ENCODE assay signal across 1 cellular context in the genomic region with DNA sequence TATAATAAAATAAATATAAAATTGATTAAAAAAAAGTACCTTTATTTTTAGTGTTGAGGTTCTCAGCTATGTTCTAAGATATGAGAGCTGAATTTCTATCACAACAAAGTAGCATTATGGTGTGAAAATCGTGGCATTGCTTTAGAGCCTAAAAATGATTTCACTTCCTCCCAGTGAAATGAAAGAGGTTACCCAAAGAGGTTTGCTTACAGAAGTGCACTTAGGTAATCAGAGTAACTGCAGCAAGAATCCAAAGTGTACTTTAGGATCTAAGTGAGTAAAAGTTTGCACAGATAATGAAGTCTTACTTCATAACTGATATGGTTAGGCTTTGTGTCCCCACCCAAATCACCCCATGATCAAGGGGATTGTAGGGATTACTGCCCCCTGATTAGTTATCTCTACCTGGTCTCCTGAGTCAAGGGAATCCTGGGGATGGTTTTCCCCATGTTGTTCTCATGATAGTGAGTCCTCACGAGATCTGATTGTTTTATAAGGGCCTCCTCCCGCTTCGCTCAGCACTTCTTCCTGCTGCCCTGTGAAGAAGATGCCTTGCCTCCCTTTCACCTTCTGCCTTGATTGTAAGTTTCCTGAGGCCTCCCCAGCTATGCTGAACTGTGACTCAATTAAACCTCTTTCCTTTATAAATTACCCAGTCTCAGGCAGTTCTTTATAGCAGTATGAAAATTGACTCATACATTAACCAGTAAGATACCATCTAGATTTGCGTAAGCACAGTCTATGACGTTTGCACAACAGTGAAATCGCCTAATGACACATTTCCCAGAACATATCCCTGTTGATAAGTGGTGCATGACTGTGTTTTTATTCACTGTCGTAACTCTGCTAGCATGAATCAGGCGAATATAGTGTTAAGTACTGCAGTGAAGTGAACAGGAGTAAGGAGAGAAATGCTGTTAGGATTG.
TF ChIP-seq lines count a peak whose summit lies in the region.

No MANE protein-coding gene starts in this region.

TF ChIP-seq in GM23338, 12 proteins besides CTCF, POLR2A, EP300 and RAD21 (continued from another document):
- TF ChIP-seq, protein P1, sequence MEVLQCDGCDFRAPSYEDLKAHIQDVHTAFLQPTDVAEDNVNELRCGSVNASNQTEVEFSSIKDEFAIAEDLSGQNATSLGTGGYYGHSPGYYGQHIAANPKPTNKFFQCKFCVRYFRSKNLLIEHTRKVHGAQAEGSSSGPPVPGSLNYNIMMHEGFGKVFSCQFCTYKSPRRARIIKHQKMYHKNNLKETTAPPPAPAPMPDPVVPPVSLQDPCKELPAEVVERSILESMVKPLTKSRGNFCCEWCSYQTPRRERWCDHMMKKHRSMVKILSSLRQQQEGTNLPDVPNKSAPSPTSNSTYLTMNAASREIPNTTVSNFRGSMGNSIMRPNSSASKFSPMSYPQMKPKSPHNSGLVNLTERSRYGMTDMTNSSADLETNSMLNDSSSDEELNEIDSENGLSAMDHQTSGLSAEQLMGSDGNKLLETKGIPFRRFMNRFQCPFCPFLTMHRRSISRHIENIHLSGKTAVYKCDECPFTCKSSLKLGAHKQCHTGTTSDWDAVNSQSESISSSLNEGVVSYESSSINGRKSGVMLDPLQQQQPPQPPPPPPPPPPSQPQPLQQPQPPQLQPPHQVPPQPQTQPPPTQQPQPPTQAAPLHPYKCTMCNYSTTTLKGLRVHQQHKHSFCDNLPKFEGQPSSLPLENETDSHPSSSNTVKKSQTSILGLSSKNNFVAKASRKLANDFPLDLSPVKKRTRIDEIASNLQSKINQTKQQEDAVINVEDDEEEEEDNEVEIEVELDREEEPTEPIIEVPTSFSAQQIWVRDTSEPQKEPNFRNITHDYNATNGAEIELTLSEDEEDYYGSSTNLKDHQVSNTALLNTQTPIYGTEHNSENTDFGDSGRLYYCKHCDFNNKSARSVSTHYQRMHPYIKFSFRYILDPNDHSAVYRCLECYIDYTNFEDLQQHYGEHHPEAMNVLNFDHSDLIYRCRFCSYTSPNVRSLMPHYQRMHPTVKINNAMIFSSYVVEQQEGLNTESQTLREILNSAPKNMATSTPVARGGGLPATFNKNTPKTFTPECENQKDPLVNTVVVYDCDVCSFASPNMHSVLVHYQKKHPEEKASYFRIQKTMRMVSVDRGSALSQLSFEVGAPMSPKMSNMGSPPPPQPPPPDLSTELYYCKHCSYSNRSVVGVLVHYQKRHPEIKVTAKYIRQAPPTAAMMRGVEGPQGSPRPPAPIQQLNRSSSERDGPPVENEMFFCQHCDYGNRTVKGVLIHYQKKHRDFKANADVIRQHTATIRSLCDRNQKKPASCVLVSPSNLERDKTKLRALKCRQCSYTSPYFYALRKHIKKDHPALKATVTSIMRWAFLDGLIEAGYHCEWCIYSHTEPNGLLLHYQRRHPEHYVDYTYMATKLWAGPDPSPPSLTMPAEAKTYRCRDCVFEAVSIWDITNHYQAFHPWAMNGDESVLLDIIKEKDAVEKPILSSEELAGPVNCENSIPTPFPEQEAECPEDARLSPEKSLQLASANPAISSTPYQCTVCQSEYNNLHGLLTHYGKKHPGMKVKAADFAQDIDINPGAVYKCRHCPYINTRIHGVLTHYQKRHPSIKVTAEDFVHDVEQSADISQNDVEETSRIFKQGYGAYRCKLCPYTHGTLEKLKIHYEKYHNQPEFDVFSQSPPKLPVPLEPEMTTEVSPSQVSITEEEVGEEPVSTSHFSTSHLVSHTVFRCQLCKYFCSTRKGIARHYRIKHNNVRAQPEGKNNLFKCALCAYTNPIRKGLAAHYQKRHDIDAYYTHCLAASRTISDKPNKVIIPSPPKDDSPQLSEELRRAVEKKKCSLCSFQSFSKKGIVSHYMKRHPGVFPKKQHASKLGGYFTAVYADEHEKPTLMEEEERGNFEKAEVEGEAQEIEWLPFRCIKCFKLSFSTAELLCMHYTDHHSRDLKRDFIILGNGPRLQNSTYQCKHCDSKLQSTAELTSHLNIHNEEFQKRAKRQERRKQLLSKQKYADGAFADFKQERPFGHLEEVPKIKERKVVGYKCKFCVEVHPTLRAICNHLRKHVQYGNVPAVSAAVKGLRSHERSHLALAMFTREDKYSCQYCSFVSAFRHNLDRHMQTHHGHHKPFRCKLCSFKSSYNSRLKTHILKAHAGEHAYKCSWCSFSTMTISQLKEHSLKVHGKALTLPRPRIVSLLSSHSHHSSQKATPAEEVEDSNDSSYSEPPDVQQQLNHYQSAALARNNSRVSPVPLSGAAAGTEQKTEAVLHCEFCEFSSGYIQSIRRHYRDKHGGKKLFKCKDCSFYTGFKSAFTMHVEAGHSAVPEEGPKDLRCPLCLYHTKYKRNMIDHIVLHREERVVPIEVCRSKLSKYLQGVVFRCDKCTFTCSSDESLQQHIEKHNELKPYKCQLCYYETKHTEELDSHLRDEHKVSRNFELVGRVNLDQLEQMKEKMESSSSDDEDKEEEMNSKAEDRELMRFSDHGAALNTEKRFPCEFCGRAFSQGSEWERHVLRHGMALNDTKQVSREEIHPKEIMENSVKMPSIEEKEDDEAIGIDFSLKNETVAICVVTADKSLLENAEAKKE (CRISPR knock-in tag; IDR thresholded peaks at IDR 0.05) = no peak
